Comparison of ENCODE assay signal across 22 cellular contexts in genomic region chrX:130482871-130483270, GRCh38.
DNase-seq lines count a peak whose midpoint lies in the region; ATAC-seq and TF ChIP-seq lines count a peak whose summit lies in the region.
"Had no signal": no experiment of that assay in that cellular context is flagged by ENCODE, and none has a peak within 500 bp of the region (broad histone marks: within the 10 kb centered on the region; RNA-seq: fewer than 3 reads in every experiment).

No MANE protein-coding gene starts in this region.

- DNase-seq in BJ (ENCODE audit: low read depth), result peak; percentile 0
- peak; percentile 6 for DNase-seq in HFF-Myc (ENCODE audit: extremely low read depth, low read depth)
- DNase-seq in NCI-H82 treated with DMSO at 0.1 percent for 48 hours (lab: John Stamatoyannopoulos, UW; ENCODE audit: unreplicated experiment), result peak; percentile 5
- DNase-seq in glutamatergic neuron, result no peak
- no peak for DNase-seq in HT-29 (ENCODE audit: low spot score)
- no peak for DNase-seq in stimulated activated CD4-positive, alpha-beta T cell treated with anti-CD3 and anti-CD28 coated beads, Interleukin-12 subunit alpha, Interleukin-12 subunit beta, amount 100 ng/mL, for 4 hours
- DNase-seq: Caco-2; CD8-positive, alpha-beta T cell; DMS153; DND-41; MM.1S; NCI-H1048; NCI-H1417; NCI-H1694; NCI-H2081; NCI-H345; NCI-H510A treated with DMSO at 0.1 percent for 48 hours; NCI-H774; SHP77 had no signal

- H3K4me3 ChIP-seq in BJ (ENCODE audit: low read depth, low read length) (no peak overlapping the region), HFF-Myc (replicated peaks; ENCODE audit: low read depth, low read length) (no peak overlapping the region)
- H3K4me3 ChIP-seq: SK-N-MC had no signal

- peaks cover 4% of the 10 kb centered on the region for H3K4me1 Mint-ChIP-seq in glutamatergic neuron (ENCODE audit: low read depth, unreplicated experiment)
- H3K4me1 Mint-ChIP-seq: IgD-negative memory B cell had no signal

- no peaks in the 10 kb centered on the region for H3K36me3 Mint-ChIP-seq in glutamatergic neuron (ENCODE audit: unreplicated experiment)
- H3K36me3 Mint-ChIP-seq: CD8-positive, alpha-beta T cell; IgD-negative memory B cell had no signal

- TF ChIP-seq CTCF in BJ (IDR thresholded peaks at IDR 0.05; ENCODE audit: insufficient read depth, low read depth, low read length), result no peak
- no peak for TF ChIP-seq CTCF in HFF-Myc (IDR thresholded peaks at IDR 0.05; ENCODE audit: low read depth, low read length, missing control alignments)
- no peak for TF ChIP-seq CTCF in glutamatergic neuron (IDR thresholded peaks at IDR 0.05; ENCODE audit: partially characterized antibody, unreplicated experiment)

- ATAC-seq in HG03469 (IDR thresholded peaks at IDR 0.05; ENCODE audit: unreplicated experiment), result no peak
- ATAC-seq: CD8-positive, alpha-beta T cell had no signal

- no peak overlapping the region for H3K4me3 Mint-ChIP-seq in glutamatergic neuron (ENCODE audit: unreplicated experiment)
- H3K4me3 Mint-ChIP-seq: CD8-positive, alpha-beta T cell; IgD-negative memory B cell had no signal

- no peaks in the 10 kb centered on the region for H3K27me3 ChIP-seq in BJ (ENCODE audit: control insufficient read depth, insufficient read depth, low read length)

- POLR2A ChIA-PET in BJ (lab: Charles Lee), result no interaction called here

- H3K27me3 Mint-ChIP-seq in glutamatergic neuron (ENCODE audit: unreplicated experiment), result no peaks in the 10 kb centered on the region

- H3K36me3 ChIP-seq in BJ (ENCODE audit: control insufficient read depth, insufficient read depth, low read length), result no peaks in the 10 kb centered on the region

- no peaks in the 10 kb centered on the region for H3K9me3 Mint-ChIP-seq in glutamatergic neuron (ENCODE audit: unreplicated experiment)
- H3K9me3 Mint-ChIP-seq: CD8-positive, alpha-beta T cell had no signal

- CTCF ChIA-PET in BJ (lab: Yijun Ruan, JAX), result no interaction called here

- H3K27ac Mint-ChIP-seq in glutamatergic neuron (ENCODE audit: unreplicated experiment), result peak overlapping the region; percentile 59
- H3K27ac Mint-ChIP-seq: CD8-positive, alpha-beta T cell; IgD-negative memory B cell had no signal

Comparison
In these comparisons a context has a peak if more than half of its experiments do, and no peak if none do; other contexts are left out.
1. DNase-seq: peak in BJ (single experiment), HFF-Myc (single experiment) and NCI-H82 treated with DMSO at 0.1 percent for 48 hours (single experiment); none in glutamatergic neuron (single experiment), HT-29 (single experiment) and stimulated activated CD4-positive, alpha-beta T cell treated with anti-CD3 and anti-CD28 coated beads, Interleukin-12 subunit alpha, Interleukin-12 subunit beta, amount 100 ng/mL, for 4 hours (single experiment).